Comparison of ENCODE assay signal across 7 cellular contexts in the genomic region with DNA sequence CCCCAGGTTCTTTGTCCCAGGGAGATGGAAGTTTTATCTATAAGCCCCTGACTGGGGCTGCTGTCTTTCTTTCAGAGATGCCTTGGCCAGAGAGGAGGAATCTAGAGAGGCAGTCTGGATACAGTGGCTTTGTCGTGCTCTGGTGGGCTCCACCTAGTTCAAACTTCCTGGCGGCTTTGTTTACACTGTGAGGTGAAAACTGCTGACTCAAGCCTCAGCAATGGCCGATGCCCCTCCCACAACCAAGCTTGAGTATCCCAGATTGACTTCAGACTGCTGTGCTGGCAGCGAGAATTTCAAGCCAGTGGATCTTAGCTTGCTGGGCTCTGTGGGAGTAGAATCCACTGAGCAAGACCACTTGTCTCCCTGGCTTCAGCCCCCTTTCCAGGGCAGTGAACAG.
DNase-seq lines count a peak whose midpoint lies in the region; TF ChIP-seq lines count a peak whose summit lies in the region.
"Not testable (repeated sequence)": the region's sequence is repeated elsewhere in the genome, so short reads cannot be mapped to it uniquely, and the experiment has no call there.

No MANE protein-coding gene starts in this region.

- H3K4me3 ChIP-seq in fibroblast of lung (replicated peaks in 1 of 4; ENCODE audit: control extremely low read depth in 1 of 4, insufficient read depth in 1 of 4, low read depth in 3 of 4, low read length in 4 of 4), result not testable (repeated sequence)

- H4K20me1 ChIP-seq in fibroblast of lung (ENCODE audit: control insufficient read depth, extremely low read depth, insufficient read depth, low read length), result not testable (repeated sequence)

- H3K9me3 Mint-ChIP-seq in MCF 10A (ENCODE audit: unreplicated experiment), result not testable (repeated sequence)

- not testable (repeated sequence) for TF ChIP-seq CTCF in MCF 10A (IDR thresholded peaks at IDR 0.05; ENCODE audit: unreplicated experiment); fibroblast of lung (conservative IDR thresholded peaks at IDR 0.05 in 1 of 2, IDR thresholded peaks at IDR 0.05 in 1 of 2; ENCODE audit: low read depth in 1 of 2, low read length in 2 of 2)

- H3K9me3 ChIP-seq in fibroblast of lung (ENCODE audit: control insufficient read depth, insufficient read depth, low read depth, low read length), result not testable (repeated sequence)

- H3K79me2 ChIP-seq in fibroblast of lung (ENCODE audit: control insufficient read depth, insufficient read depth, low read length), result not testable (repeated sequence)

- H3K27ac ChIP-seq in fibroblast of lung (ENCODE audit: insufficient read depth, low read length), result not testable (repeated sequence)

- not testable (repeated sequence) for H3K4me2 ChIP-seq in fibroblast of lung (ENCODE audit: extremely low read depth, insufficient read depth, low read length)

- CTCF ChIA-PET in MCF 10A (lab: Yijun Ruan, JAX), result interaction anchor here (0.6 kb wide), 2 partner anchors 35 to 50 kb away, joined by 3 read pairs; no protein-coding TSS in a partner anchor

- H3K4me1 ChIP-seq in fibroblast of lung (ENCODE audit: control insufficient read depth, extremely low read depth, insufficient read depth, low read length), result not testable (repeated sequence)

- not testable (repeated sequence) for H3K4me3 Mint-ChIP-seq in MCF 10A (ENCODE audit: unreplicated experiment)

- DNase-seq in H4 (ENCODE audit: low spot score) (peak; percentile 56), M059J (ENCODE audit: low read depth) (peak; percentile 1), T1000 (lab: John Stamatoyannopoulos, UW) (peak; percentile 8), MCF 10A (ENCODE audit: unreplicated experiment) (peak; percentile 22), fibroblast of lung (ENCODE audit: low read depth in 2 of 2) (peak; percentile 36 to 58), kidney tubule cell (ENCODE audit: low spot score) (peak; percentile 76), non-pigmented ciliary epithelial cell (ENCODE audit: low read depth) (peak; percentile 19)

- not testable (repeated sequence) for H3K27me3 ChIP-seq in fibroblast of lung (ENCODE audit: control insufficient read depth, insufficient read depth, low read length)

- intact Hi-C loops in MCF 10A (cut with micrococcal nuclease), result not testable (repeated sequence)

- not testable (repeated sequence) for H2AFZ ChIP-seq in fibroblast of lung (ENCODE audit: low read length)

- not testable (repeated sequence) for H3K27me3 Mint-ChIP-seq in MCF 10A (ENCODE audit: insufficient read depth, unreplicated experiment)

- not testable (repeated sequence) for H3K36me3 Mint-ChIP-seq in MCF 10A (ENCODE audit: insufficient read depth, unreplicated experiment)

- POLR2A ChIA-PET in MCF 10A (lab: Yijun Ruan, JAX), result not testable (repeated sequence)

- BruUV-seq in MCF 10A (replicated peaks; lab: Mats Ljungman, UMichigan), result not testable (repeated sequence)

- H3K4me1 Mint-ChIP-seq in MCF 10A (ENCODE audit: insufficient read depth, unreplicated experiment), result not testable (repeated sequence)

- not testable (repeated sequence) for H3K9ac ChIP-seq in fibroblast of lung (ENCODE audit: insufficient read depth, low read length)

- not testable (repeated sequence) for H3K27ac Mint-ChIP-seq in MCF 10A (ENCODE audit: low read depth, unreplicated experiment)

- not testable (repeated sequence) for H3K36me3 ChIP-seq in fibroblast of lung (ENCODE audit: control insufficient read depth, insufficient read depth, low read length)

Comparison
In these comparisons a context has a peak if more than half of its experiments do, and no peak if none do; other contexts are left out.
1. DNase-seq: peak in every context shown above with its lines; median percentile 76 in kidney tubule cell; 56 in H4; 47 in fibroblast of lung; 22 in MCF 10A; 19 in non-pigmented ciliary epithelial cell; 8 in T1000; 1 in M059J.